ENCODE assay signal across 21 cellular contexts in genomic region chr12:87365423-87365822, GRCh38.
"Had no signal": no experiment of that assay in that cellular context is flagged by ENCODE, and none has a peak within 500 bp of the region (broad histone marks: within the 10 kb centered on the region; RNA-seq: fewer than 3 reads in every experiment).

No MANE protein-coding gene starts in this region.

- DNase-seq: activated B cell treated with CpG ODN at 0.5 μM for 24 hours; activated CD4-positive, alpha-beta T cell treated with anti-CD3 and anti-CD28 coated beads, Interleukin-2, amount 50 U/mL, for 1 hour; activated CD8-positive, alpha-beta T cell treated with anti-CD3 and anti-CD28 coated beads for 36 hours; activated naive CD8-positive, alpha-beta T cell treated with anti-CD3 and anti-CD28 coated beads, Interleukin-2, amount 50 U/mL, for 24 hours; activated T-cell treated with anti-CD3 and anti-CD28 coated beads, Interleukin-2, amount 50 U/mL, for 4 hours; central memory CD4-positive, alpha-beta T cell; endodermal cell; foreskin melanocyte; left lung; lower lobe of right lung; mesenchymal stem cell; natural killer cell; posterior cingulate gyrus; right cardiac atrium; stimulated activated CD4-positive, alpha-beta T cell treated with anti-CD3 and anti-CD28 coated beads, Interleukin-2, amount 100 ng/mL, for 48 hours; stimulated activated naive CD4-positive, alpha-beta T cell treated with Interleukin-2 at 50 U/mL for 16 hours had no signal

- H3K4me3 ChIP-seq: breast epithelium, esophagus muscularis mucosa, left lung, lower lobe of right lung, neural progenitor cell, tibial nerve had no signal

- H3K4me1 ChIP-seq: breast epithelium, esophagus muscularis mucosa, left lung, lower lobe of right lung, neural progenitor cell, tibial nerve had no signal

- H3K27ac ChIP-seq: breast epithelium, esophagus muscularis mucosa, left lung, lower lobe of right lung, neural progenitor cell, tibial nerve had no signal

- FAIRE-seq: islet of Langerhans had no signal

- H3K27me3 ChIP-seq: breast epithelium, esophagus muscularis mucosa, left lung, neural progenitor cell, tibial nerve had no signal

- H3K36me3 ChIP-seq: breast epithelium, esophagus muscularis mucosa, left lung, lower lobe of right lung, neural progenitor cell, tibial nerve had no signal

- H3K9me3 ChIP-seq: breast epithelium, esophagus muscularis mucosa, lower lobe of right lung, tibial nerve had no signal
